Comparison of ENCODE assay signal across 9 cellular contexts in genomic region chr6:2990932-2991506, GRCh38. TPM values are rescaled to one million over a fixed set of nuclear protein-coding genes. Genes with fewer than 3 reads are reported as not detected.
DNase-seq lines count a peak whose midpoint lies in the region; ATAC-seq, FAIRE-seq and TF ChIP-seq lines count a peak whose summit lies in the region.
"Had no signal": no experiment of that assay in that cellular context is flagged by ENCODE, and none has a peak within 500 bp of the region (broad histone marks: within the 10 kb centered on the region; RNA-seq: fewer than 3 reads in every experiment).

No MANE protein-coding gene starts in this region.

- no peak for FAIRE-seq in H54 (lab: Jason Lieb, UNC)

- no peaks in the 10 kb centered on the region for H3K27me3 ChIP-seq in iPS-15b (ENCODE audit: control insufficient read depth, insufficient read depth, low read length)

- TF ChIP-seq POLR2A in H54 (IDR thresholded peaks at IDR 0.05; ENCODE audit: low read depth, low read length), result no peak

- H3K4me3 Mint-ChIP-seq in activated T-helper 1 cell treated with anti-CD3 and anti-CD28 coated beads, Interleukin-12 subunit alpha, Interleukin-12 subunit beta, Interleukin-2, Interleukin-4 antibody, amounts not matched to agents 30 ng/mL and 10 ng/mL and 1 ng/mL, durations not matched to agents 14 hours and 24 hours and 36 hours, result peak overlapping the region; percentile 83
- H3K4me3 Mint-ChIP-seq in stimulated activated memory B cell treated with anti-CD40 and anti-IgM and Interleukin-4, amounts not matched to agents 10 μg/mL and 1 μg/mL and 100 μg/mL, for 72 hours, result peak overlapping the region; percentile 94

- H3K4me1 ChIP-seq in iPS-15b (ENCODE audit: control insufficient read depth, insufficient read depth, low read length), result peaks cover 19% of the 10 kb centered on the region

- peak overlapping the region; percentile 95 for H3K27ac Mint-ChIP-seq in activated T-helper 1 cell treated with anti-CD3 and anti-CD28 coated beads, Interleukin-12 subunit alpha, Interleukin-12 subunit beta, Interleukin-2, Interleukin-4 antibody, amounts not matched to agents 30 ng/mL and 10 ng/mL and 1 ng/mL, durations not matched to agents 14 hours and 24 hours and 36 hours
- peak overlapping the region; percentile 86 for H3K27ac Mint-ChIP-seq in stimulated activated memory B cell treated with anti-CD40 and anti-IgM and Interleukin-4, amounts not matched to agents 10 μg/mL and 1 μg/mL and 100 μg/mL, for 72 hours

- no peaks in the 10 kb centered on the region for H3K9me3 Mint-ChIP-seq in activated T-helper 1 cell treated with anti-CD3 and anti-CD28 coated beads, Interleukin-12 subunit alpha, Interleukin-12 subunit beta, Interleukin-2, Interleukin-4 antibody, amounts not matched to agents 30 ng/mL and 10 ng/mL and 1 ng/mL, durations not matched to agents 14 hours and 24 hours and 36 hours
- no peaks in the 10 kb centered on the region for H3K9me3 Mint-ChIP-seq in stimulated activated memory B cell treated with anti-CD40 and anti-IgM and Interleukin-4, amounts not matched to agents 10 μg/mL and 1 μg/mL and 100 μg/mL, for 72 hours

- peak; percentile 64 for DNase-seq in DMS53 (lab: John Stamatoyannopoulos, UW)
- DNase-seq in DMS53 treated with DMSO at 0.1 percent for 48 hours (lab: John Stamatoyannopoulos, UW; ENCODE audit: unreplicated experiment), result no peak
- DNase-seq in activated T-helper 1 cell treated with anti-CD3 and anti-CD28 coated beads, Interleukin-12 subunit alpha, Interleukin-12 subunit beta, Interleukin-2, Interleukin-4 antibody, amounts not matched to agents 30 ng/mL and 10 ng/mL and 1 ng/mL, durations not matched to agents 14 hours and 24 hours and 36 hours (ENCODE audit: low spot score), result no peak
- DNase-seq in H54 (ENCODE audit: insufficient read length, low spot score), result no peak
- no peak for DNase-seq in UCSD-AML1 (lab: John Stamatoyannopoulos, UW; ENCODE audit: unreplicated experiment)
- DNase-seq: 8988T had no signal

- no peaks in the 10 kb centered on the region for H3K36me3 ChIP-seq in iPS-15b (ENCODE audit: control insufficient read depth, insufficient read depth, low read length)

- intact Hi-C loops in activated T-helper 1 cell treated with anti-CD3 and anti-CD28 coated beads, Interleukin-12 subunit alpha, Interleukin-12 subunit beta, Interleukin-2, Interleukin-4 antibody, amounts not matched to agents 30 ng/mL and 10 ng/mL and 1 ng/mL, durations not matched to agents 14 hours and 24 hours and 36 hours (cut with micrococcal nuclease), result loop anchor here (2.0 to 10.0 kb wide), 3 partner anchors 268 to 1144 kb away; partner anchors contain the start of genes ECI2, GMDS and PSMG4

- H3K9me3 ChIP-seq in iPS-15b (ENCODE audit: control insufficient read depth, insufficient read depth, low read length), result no peaks in the 10 kb centered on the region

- H3K9ac ChIP-seq in iPS-15b (ENCODE audit: low read depth, low read length), result no peak overlapping the region

- H3K27me3 Mint-ChIP-seq in activated T-helper 1 cell treated with anti-CD3 and anti-CD28 coated beads, Interleukin-12 subunit alpha, Interleukin-12 subunit beta, Interleukin-2, Interleukin-4 antibody, amounts not matched to agents 30 ng/mL and 10 ng/mL and 1 ng/mL, durations not matched to agents 14 hours and 24 hours and 36 hours (ENCODE audit: insufficient read depth), result peaks cover 7% of the 10 kb centered on the region
- H3K27me3 Mint-ChIP-seq in stimulated activated memory B cell treated with anti-CD40 and anti-IgM and Interleukin-4, amounts not matched to agents 10 μg/mL and 1 μg/mL and 100 μg/mL, for 72 hours, result no peaks in the 10 kb centered on the region

- ATAC-seq in stimulated activated memory B cell treated with anti-CD40 and anti-IgM and Interleukin-4, amounts not matched to agents 10 μg/mL and 1 μg/mL and 100 μg/mL, for 72 hours, result no peak
- ATAC-seq in GM21717 (IDR thresholded peaks at IDR 0.05; ENCODE audit: unreplicated experiment), result no peak

- peaks cover 2% of the 10 kb centered on the region for H3K36me3 Mint-ChIP-seq in activated T-helper 1 cell treated with anti-CD3 and anti-CD28 coated beads, Interleukin-12 subunit alpha, Interleukin-12 subunit beta, Interleukin-2, Interleukin-4 antibody, amounts not matched to agents 30 ng/mL and 10 ng/mL and 1 ng/mL, durations not matched to agents 14 hours and 24 hours and 36 hours (ENCODE audit: low read depth)
- no peaks in the 10 kb centered on the region for H3K36me3 Mint-ChIP-seq in stimulated activated memory B cell treated with anti-CD40 and anti-IgM and Interleukin-4, amounts not matched to agents 10 μg/mL and 1 μg/mL and 100 μg/mL, for 72 hours

- peaks cover 32% of the 10 kb centered on the region for H3K4me1 Mint-ChIP-seq in activated T-helper 1 cell treated with anti-CD3 and anti-CD28 coated beads, Interleukin-12 subunit alpha, Interleukin-12 subunit beta, Interleukin-2, Interleukin-4 antibody, amounts not matched to agents 30 ng/mL and 10 ng/mL and 1 ng/mL, durations not matched to agents 14 hours and 24 hours and 36 hours (ENCODE audit: low read depth)
- peaks cover 27% of the 10 kb centered on the region for H3K4me1 Mint-ChIP-seq in stimulated activated memory B cell treated with anti-CD40 and anti-IgM and Interleukin-4, amounts not matched to agents 10 μg/mL and 1 μg/mL and 100 μg/mL, for 72 hours

- H3K4me3 ChIP-seq in iPS-15b (ENCODE audit: low read depth, low read length), result peak overlapping the region; percentile 56

RNA-seq across cellular contexts. Expression of gene NQO2, which starts 8.7 kb away (rescaled TPM):
- 30.2 and 34.8 TPM in 2 replicates for total RNA-seq in activated T-helper 1 cell treated with anti-CD3 and anti-CD28 coated beads, Interleukin-12 subunit alpha, Interleukin-12 subunit beta, Interleukin-2, Interleukin-4 antibody, amounts not matched to agents 30 ng/mL and 10 ng/mL and 1 ng/mL, durations not matched to agents 14 hours and 24 hours and 36 hours

RNA-seq across cellular contexts. Expression of gene SERPINB6, which starts 19.7 kb away (rescaled TPM):
- total RNA-seq in activated T-helper 1 cell treated with anti-CD3 and anti-CD28 coated beads, Interleukin-12 subunit alpha, Interleukin-12 subunit beta, Interleukin-2, Interleukin-4 antibody, amounts not matched to agents 30 ng/mL and 10 ng/mL and 1 ng/mL, durations not matched to agents 14 hours and 24 hours and 36 hours, result 33.7 and 34.9 TPM in 2 replicates
